Comparison of ENCODE assay signal across 10 cellular contexts in the genomic region with DNA sequence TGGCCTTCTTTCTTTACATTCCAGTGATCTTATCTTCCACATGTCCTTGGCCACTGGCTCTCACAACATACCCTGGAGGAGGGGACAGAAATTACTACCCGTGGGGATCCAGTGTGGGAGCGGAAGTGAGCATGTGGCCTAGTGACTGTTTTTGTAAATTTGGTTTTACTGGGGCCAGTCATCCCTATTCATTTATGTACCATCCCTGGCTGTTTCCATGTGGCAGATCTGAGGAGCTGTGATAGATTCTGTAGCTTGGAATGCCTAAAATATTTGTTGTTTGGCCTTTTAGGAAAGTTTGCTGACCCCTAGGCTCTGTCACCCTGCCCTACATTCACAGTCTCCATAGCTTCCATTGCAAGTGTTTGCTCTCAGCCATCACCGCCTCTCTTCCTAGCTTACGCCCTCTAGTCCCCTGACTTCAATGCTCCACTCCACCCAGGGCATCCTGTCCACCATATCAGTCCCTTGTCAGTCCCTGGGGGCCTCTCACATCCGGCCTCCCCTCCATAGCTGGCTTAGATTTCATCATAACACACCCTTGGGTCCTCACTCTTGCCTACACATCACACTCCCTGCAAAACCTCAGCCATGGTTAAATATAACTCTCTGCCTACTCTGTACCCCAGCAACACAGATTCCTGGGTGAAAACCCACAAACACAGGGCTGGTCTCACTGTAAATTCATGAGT. TPM values are rescaled to one million over a fixed set of nuclear protein-coding genes. Genes with fewer than 3 reads are reported as not detected.
A peak's percentile ranks its signal among the peaks of the same experiment; 100 is the strongest.
DNase-seq lines count a peak whose midpoint lies in the region; ATAC-seq and TF ChIP-seq lines count a peak whose summit lies in the region.
"Had no signal": no experiment of that assay in that cellular context is flagged by ENCODE, and none has a peak within 500 bp of the region (broad histone marks: within the 10 kb centered on the region; RNA-seq: fewer than 3 reads in every experiment).

No MANE protein-coding gene starts in this region.

- POLR2A ChIA-PET in WTC11 (lab: Charles Lee), result interaction anchor here (0.5 to 0.7 kb wide), 2 partner anchors 17 to 75 kb away, joined by 5 read pairs; no protein-coding TSS in a partner anchor

- DNase-seq in GM10266 (ENCODE audit: extremely low spot score) (peak; percentile 34), WTC11 (ENCODE audit: low spot score) (no peak), NCI-H1694 treated with DMSO at 0.1 percent for 48 hours (lab: John Stamatoyannopoulos, UW) (no peak), Peyer's patch (no peak), medulla oblongata (ENCODE audit: extremely low spot score) (no peak)
- DNase-seq: activated CD4-positive, alpha-beta T cell treated with anti-CD3 and anti-CD28 coated beads for 36 hours; NCI-H526 had no signal

- 63% methylated on average over 5 of the region's 5 CpGs for WGBS in liver

- H3K27ac Mint-ChIP-seq in WTC11, result peak overlapping the region; percentile 8; the same call in 1 of the 2 replicates
- H3K27ac Mint-ChIP-seq: activated CD4-positive, alpha-beta T cell treated with anti-CD3 and anti-CD28 coated beads for 36 hours had no signal

- no peak overlapping the region for H3K9ac ChIP-seq in liver (ENCODE audit: low read depth in 1 of 2, low read length in 2 of 2)

- H3K27ac ChIP-seq in liver (ENCODE audit: low read depth in 1 of 2, low read length in 2 of 2), result peak overlapping the region; percentile 21 to 49
- H3K27ac ChIP-seq in Peyer's patch, result no peak overlapping the region

- peaks cover 30 to 92% (median 81%) of the 10 kb centered on the region in 4 donors for H3K4me1 ChIP-seq in liver (ENCODE audit: control insufficient read depth in 4 of 4, insufficient read depth in 4 of 4, low read length in 3 of 4)
- H3K4me1 ChIP-seq in Peyer's patch, result no peaks in the 10 kb centered on the region

- H3K36me3 Mint-ChIP-seq in WTC11, result peaks cover 84% of the 10 kb centered on the region

- no peak overlapping the region for H3K4me3 Mint-ChIP-seq in WTC11
- H3K4me3 Mint-ChIP-seq: activated CD4-positive, alpha-beta T cell treated with anti-CD3 and anti-CD28 coated beads for 36 hours had no signal

- H3K27me3 Mint-ChIP-seq in WTC11 (ENCODE audit: low read depth), result no peaks in the 10 kb centered on the region
- H3K27me3 Mint-ChIP-seq: activated CD4-positive, alpha-beta T cell treated with anti-CD3 and anti-CD28 coated beads for 36 hours had no signal

- no peaks in the 10 kb centered on the region for H3K9me3 Mint-ChIP-seq in WTC11

- no peak for TF ChIP-seq CTCF in GM10266 (IDR thresholded peaks at IDR 0.05; ENCODE audit: control insufficient read depth, insufficient read depth, low read depth, missing control alignments)
- no peak for TF ChIP-seq CTCF in WTC11 (IDR thresholded peaks at IDR 0.05)
- no peak for TF ChIP-seq CTCF in liver (IDR thresholded peaks at IDR 0.05; ENCODE audit: low read depth, low read length, missing input control)
- no peak for TF ChIP-seq CTCF in Peyer's patch (IDR thresholded peaks at IDR 0.05)

- no peaks in the 10 kb centered on the region for H3K4me1 Mint-ChIP-seq in WTC11
- H3K4me1 Mint-ChIP-seq: activated CD4-positive, alpha-beta T cell treated with anti-CD3 and anti-CD28 coated beads for 36 hours had no signal

- H3K27me3 ChIP-seq in liver (ENCODE audit: control insufficient read depth in 4 of 4, insufficient read depth in 4 of 4, low read length in 3 of 4) (no peaks in the 10 kb centered on the region), Peyer's patch (no peaks in the 10 kb centered on the region)

- no peak for TF ChIP-seq POLR2A in Peyer's patch (IDR thresholded peaks at IDR 0.05)

- H3K9me3 ChIP-seq in liver (ENCODE audit: control insufficient read depth in 4 of 4, low read length in 3 of 4), result no peaks in the 10 kb centered on the region
- no peaks in the 10 kb centered on the region for H3K9me3 ChIP-seq in Peyer's patch

- ATAC-seq in HG03066 (IDR thresholded peaks at IDR 0.05; ENCODE audit: low read depth, unreplicated experiment) (peak; percentile 58), WTC11 (no peak), GM19023 (IDR thresholded peaks at IDR 0.05; ENCODE audit: unreplicated experiment) (no peak)
- ATAC-seq: activated CD4-positive, alpha-beta T cell treated with anti-CD3 and anti-CD28 coated beads for 36 hours had no signal

- no peak overlapping the region for H3K4me3 ChIP-seq in liver (ENCODE audit: low read depth in 1 of 3, low read length in 3 of 3)
- no peak overlapping the region for H3K4me3 ChIP-seq in Peyer's patch

- no peak for TF ChIP-seq RAD21 in liver (IDR thresholded peaks at IDR 0.05)

- CTCF ChIA-PET in WTC11 (lab: Charles Lee), result interaction anchor here (1.0 kb wide), 1 partner anchor 26 kb away, joined by 4 read pairs; a partner anchor contains a TSS

- H3K36me3 ChIP-seq in liver (ENCODE audit: control insufficient read depth in 4 of 4, insufficient read depth in 3 of 4, low read depth in 1 of 4, low read length in 3 of 4) (peaks cover 2 to 42% (median 35%) of the 10 kb centered on the region in 4 donors), Peyer's patch (peaks cover 0 to 48% (median 0%) of the 10 kb centered on the region in 3 donors)

TF ChIP-seq in WTC11, 78 proteins besides CTCF, POLR2A, EP300 and RAD21:
- TF ChIP-seq ZNF138 (CRISPR knock-in tag; conservative IDR thresholded peaks at IDR 0.05), result no peak
- TF ChIP-seq SP1 (CRISPR knock-in tag; conservative IDR thresholded peaks at IDR 0.05), result no peak
- TF ChIP-seq, protein P1, sequence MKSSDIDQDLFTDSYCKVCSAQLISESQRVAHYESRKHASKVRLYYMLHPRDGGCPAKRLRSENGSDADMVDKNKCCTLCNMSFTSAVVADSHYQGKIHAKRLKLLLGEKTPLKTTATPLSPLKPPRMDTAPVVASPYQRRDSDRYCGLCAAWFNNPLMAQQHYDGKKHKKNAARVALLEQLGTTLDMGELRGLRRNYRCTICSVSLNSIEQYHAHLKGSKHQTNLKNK (CRISPR knock-in tag; IDR thresholded peaks at IDR 0.05), result no peak
- no peak for TF ChIP-seq ZNF423 (CRISPR knock-in tag; IDR thresholded peaks at IDR 0.05)
- TF ChIP-seq NR2C2 (CRISPR knock-in tag; IDR thresholded peaks at IDR 0.05), result no peak
- peak; percentile 85 for TF ChIP-seq GABPB1 (CRISPR knock-in tag; IDR thresholded peaks at IDR 0.05)
TF ChIP-seq in WTC11: peak in this region for 1.

TF ChIP-seq in liver, 16 proteins besides CTCF, POLR2A, EP300 and RAD21:
- no peak for TF ChIP-seq GABPA (IDR thresholded peaks at IDR 0.05 in 1 of 2, conservative IDR thresholded peaks at IDR 0.05 in 1 of 2)
- TF ChIP-seq, protein P2, sequence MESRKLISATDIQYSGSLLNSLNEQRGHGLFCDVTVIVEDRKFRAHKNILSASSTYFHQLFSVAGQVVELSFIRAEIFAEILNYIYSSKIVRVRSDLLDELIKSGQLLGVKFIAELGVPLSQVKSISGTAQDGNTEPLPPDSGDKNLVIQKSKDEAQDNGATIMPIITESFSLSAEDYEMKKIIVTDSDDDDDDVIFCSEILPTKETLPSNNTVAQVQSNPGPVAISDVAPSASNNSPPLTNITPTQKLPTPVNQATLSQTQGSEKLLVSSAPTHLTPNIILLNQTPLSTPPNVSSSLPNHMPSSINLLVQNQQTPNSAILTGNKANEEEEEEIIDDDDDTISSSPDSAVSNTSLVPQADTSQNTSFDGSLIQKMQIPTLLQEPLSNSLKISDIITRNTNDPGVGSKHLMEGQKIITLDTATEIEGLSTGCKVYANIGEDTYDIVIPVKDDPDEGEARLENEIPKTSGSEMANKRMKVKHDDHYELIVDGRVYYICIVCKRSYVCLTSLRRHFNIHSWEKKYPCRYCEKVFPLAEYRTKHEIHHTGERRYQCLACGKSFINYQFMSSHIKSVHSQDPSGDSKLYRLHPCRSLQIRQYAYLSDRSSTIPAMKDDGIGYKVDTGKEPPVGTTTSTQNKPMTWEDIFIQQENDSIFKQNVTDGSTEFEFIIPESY (IDR thresholded peaks at IDR 0.05), result no peak
- TF ChIP-seq, protein P3, sequence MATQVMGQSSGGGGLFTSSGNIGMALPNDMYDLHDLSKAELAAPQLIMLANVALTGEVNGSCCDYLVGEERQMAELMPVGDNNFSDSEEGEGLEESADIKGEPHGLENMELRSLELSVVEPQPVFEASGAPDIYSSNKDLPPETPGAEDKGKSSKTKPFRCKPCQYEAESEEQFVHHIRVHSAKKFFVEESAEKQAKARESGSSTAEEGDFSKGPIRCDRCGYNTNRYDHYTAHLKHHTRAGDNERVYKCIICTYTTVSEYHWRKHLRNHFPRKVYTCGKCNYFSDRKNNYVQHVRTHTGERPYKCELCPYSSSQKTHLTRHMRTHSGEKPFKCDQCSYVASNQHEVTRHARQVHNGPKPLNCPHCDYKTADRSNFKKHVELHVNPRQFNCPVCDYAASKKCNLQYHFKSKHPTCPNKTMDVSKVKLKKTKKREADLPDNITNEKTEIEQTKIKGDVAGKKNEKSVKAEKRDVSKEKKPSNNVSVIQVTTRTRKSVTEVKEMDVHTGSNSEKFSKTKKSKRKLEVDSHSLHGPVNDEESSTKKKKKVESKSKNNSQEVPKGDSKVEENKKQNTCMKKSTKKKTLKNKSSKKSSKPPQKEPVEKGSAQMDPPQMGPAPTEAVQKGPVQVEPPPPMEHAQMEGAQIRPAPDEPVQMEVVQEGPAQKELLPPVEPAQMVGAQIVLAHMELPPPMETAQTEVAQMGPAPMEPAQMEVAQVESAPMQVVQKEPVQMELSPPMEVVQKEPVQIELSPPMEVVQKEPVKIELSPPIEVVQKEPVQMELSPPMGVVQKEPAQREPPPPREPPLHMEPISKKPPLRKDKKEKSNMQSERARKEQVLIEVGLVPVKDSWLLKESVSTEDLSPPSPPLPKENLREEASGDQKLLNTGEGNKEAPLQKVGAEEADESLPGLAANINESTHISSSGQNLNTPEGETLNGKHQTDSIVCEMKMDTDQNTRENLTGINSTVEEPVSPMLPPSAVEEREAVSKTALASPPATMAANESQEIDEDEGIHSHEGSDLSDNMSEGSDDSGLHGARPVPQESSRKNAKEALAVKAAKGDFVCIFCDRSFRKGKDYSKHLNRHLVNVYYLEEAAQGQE (IDR thresholded peaks at IDR 0.05), result no peak
- no peak for TF ChIP-seq HNF4G (IDR thresholded peaks at IDR 0.05)
- TF ChIP-seq FOXA1 (IDR thresholded peaks at IDR 0.05), result no peak
- TF ChIP-seq NR2F2 (IDR thresholded peaks at IDR 0.05), result peak; percentile 19

RNA-seq across cellular contexts. Expression of a gene that starts 25.8 kb away (rescaled TPM):
- total RNA-seq in WTC11 (2021) (300 to 337 TPM (median 336 TPM) in 3 replicates), liver (100 to 1,000 TPM; 495 to 815 TPM), Peyer's patch (100 to 1,000 TPM in 3 of 4 donors, 10 to 100 TPM in 1; 15.7 to 119 (median 110) TPM)
- 100 to 1,000 TPM; 271 to 705 TPM for polyA plus RNA-seq in liver

Comparison
In these comparisons a context has a peak if more than half of its experiments do, and no peak if none do; other contexts are left out.
1. H3K27ac ChIP-seq: peak in liver (2 of 2); none in Peyer's patch (0 of 4).